8 cellular contexts compared by ENCODE assay signal in genomic region chr6:36678488-36679042, GRCh38. TPM values are rescaled to one million over a fixed set of nuclear protein-coding genes. Genes with fewer than 3 reads are reported as not detected.
DNase-seq lines count a peak whose midpoint lies in the region; ATAC-seq and TF ChIP-seq lines count a peak whose summit lies in the region.

Gene CDKN1A, plus strand, starts transcription at chr6:36678714. Its CDS starts 5,388 bp downstream, at chr6:36684102.

- H3K36me3 ChIP-seq in RWPE2 (ENCODE audit: low read depth) (peaks cover 33% of the 10 kb centered on the region), stomach (peaks cover 3 to 14% (median 7%) of the 10 kb centered on the region in 4 donors)

- H3K27ac Mint-ChIP-seq in nephron progenitor cell: peak within 1 kb of the TSS; percentile 68

- no peak for TF ChIP-seq EP300 in stomach (IDR thresholded peaks at IDR 0.05)

- DNase-seq in DMS 273 treated with DMSO at 0.1 percent for 48 hours (lab: John Stamatoyannopoulos, UW) (peak; percentile 80), LNCaP clone FGC (ENCODE audit: low read depth) (peak; percentile 69), RWPE2 (ENCODE audit: low spot score) (peak; percentile 86), fibroblast of the conjunctiva (ENCODE audit: low read depth) (peak; percentile 85), nephron progenitor cell (peak; percentile 87), stomach (peak; percentile 98)
- DNase-seq in activated effector memory CD4-positive, alpha-beta T cell treated with anti-CD3 and anti-CD28 coated beads, Interleukin-2, amount 50 U/mL, for 16 hours: peak; percentile 92

- H3K4me1 Mint-ChIP-seq in nephron progenitor cell: peaks cover 67% of the 10 kb centered on the region

- H3K9me3 Mint-ChIP-seq in nephron progenitor cell: no peaks in the 10 kb centered on the region

- H3K4me3 ChIP-seq in LNCaP clone FGC (ENCODE audit: low read depth, low read length): peak within 1 kb of the TSS; percentile 86
- peak within 1 kb of the TSS; percentile 75 for H3K4me3 ChIP-seq in RWPE2 (ENCODE audit: severe bottlenecking)
- H3K4me3 ChIP-seq in stomach: peak within 1 kb of the TSS; percentile 63 to 90 (median 78)

- 0 to 1% (median 0%) methylated on average over 5 to 63 of the region's 63 CpGs for WGBS in stomach, 5 donors

- peak in 3 of 4 donors; percentile 30 to 97 (median 87) for TF ChIP-seq POLR2A in stomach (IDR thresholded peaks at IDR 0.05)

- H3K27ac ChIP-seq in RWPE2 (ENCODE audit: poor library complexity, severe bottlenecking) (peak within 1 kb of the TSS; percentile 95), stomach (peak within 1 kb of the TSS; percentile 93 to 99 (median 99))

- intact Hi-C loops in stomach (cut with DNase I; ENCODE audit: low total_unique reads): no loop called here

- H3K9me3 ChIP-seq in RWPE2 (ENCODE audit: severe bottlenecking): no peaks in the 10 kb centered on the region
- H3K9me3 ChIP-seq in stomach: no peaks in the 10 kb centered on the region

- no peak for TF ChIP-seq CTCF in LNCaP clone FGC (IDR thresholded peaks at IDR 0.05; ENCODE audit: control insufficient read depth, extremely low read depth, insufficient read depth)
- no peak for TF ChIP-seq CTCF in RWPE2 (IDR thresholded peaks at IDR 0.05; ENCODE audit: poor library complexity, severe bottlenecking)
- no peak for TF ChIP-seq CTCF in nephron progenitor cell (IDR thresholded peaks at IDR 0.05)
- peak in 1 of 7 experiments; percentile 50 for TF ChIP-seq CTCF in stomach (IDR thresholded peaks at IDR 0.05)

- H3K27me3 ChIP-seq in RWPE2 (ENCODE audit: insufficient read depth, poor library complexity, severe bottlenecking): no peaks in the 10 kb centered on the region
- no peaks in the 10 kb centered on the region for H3K27me3 ChIP-seq in stomach

- peaks cover 4% of the 10 kb centered on the region for H3K36me3 Mint-ChIP-seq in nephron progenitor cell (ENCODE audit: low read depth)

- H3K27me3 Mint-ChIP-seq in nephron progenitor cell (ENCODE audit: low read depth, poor library complexity): peaks cover 8% of the 10 kb centered on the region

- H3K4me3 Mint-ChIP-seq in nephron progenitor cell: peak within 1 kb of the TSS; percentile 96

- peaks cover 56% of the 10 kb centered on the region for H3K4me1 ChIP-seq in RWPE2 (ENCODE audit: insufficient read depth, poor library complexity, severe bottlenecking)
- H3K4me1 ChIP-seq in stomach: peaks cover 38 to 61% (median 55%) of the 10 kb centered on the region in 4 donors

- ATAC-seq in GM21786 (IDR thresholded peaks at IDR 0.05; ENCODE audit: unreplicated experiment) (peak; percentile 37), RWPE2 (ENCODE audit: low read depth) (peak; percentile 70)

RNA-seq across cellular contexts. Expression of gene CDKN1A, which starts in this region (rescaled TPM):
- 100 to 1,000 TPM in 1 of 5 donors, 10 to 100 TPM in 4; 41.4 to 116 (median 47.3) TPM for total RNA-seq in stomach
- 100 to 1,000 TPM in 1 of 3 donors, 10 to 100 TPM in 2; 36.5 to 118 (median 75.5) TPM for polyA plus RNA-seq in stomach

Comparison
In these comparisons a context has a peak if more than half of its experiments do, and no peak if none do; other contexts are left out.
1. Peak in every context shown above with its lines: DNase-seq, ATAC-seq, H3K4me3 ChIP-seq and H3K27ac ChIP-seq.